11 cellular contexts compared by ENCODE assay signal in the genomic region with DNA sequence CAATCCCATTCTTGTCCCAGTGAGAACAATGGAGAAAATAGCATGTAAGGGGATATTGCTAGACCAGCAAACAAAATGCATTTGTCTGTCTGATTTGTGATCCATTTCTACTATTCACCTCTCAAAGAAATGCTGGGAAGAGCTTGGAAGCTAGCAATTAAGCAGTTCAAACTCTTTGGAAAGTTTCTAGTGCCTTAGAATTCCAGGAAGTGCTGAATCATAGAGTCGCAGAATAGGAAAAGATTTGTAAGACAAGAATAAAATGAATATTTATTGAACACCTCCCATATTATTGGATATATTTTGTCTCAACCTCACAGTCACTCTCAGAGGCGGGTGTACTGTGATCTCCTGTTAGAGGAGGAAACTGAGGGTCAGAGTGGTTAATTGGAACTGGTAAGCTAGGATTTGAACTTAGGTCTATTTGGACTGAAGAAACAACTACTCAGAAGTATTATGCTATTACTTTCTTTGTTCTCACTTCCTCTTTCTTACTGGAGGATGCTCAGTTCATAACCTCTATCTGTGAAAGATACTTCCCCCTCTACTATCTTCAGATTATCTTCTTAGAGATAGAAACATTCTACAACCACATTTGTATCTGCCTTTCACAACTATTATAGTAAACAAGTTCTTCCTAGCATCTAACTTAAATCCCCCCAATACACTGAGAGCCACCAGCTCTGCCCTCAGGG.
DNase-seq lines count a peak whose midpoint lies in the region; ATAC-seq lines count a peak whose summit lies in the region.
"Had no signal": no experiment of that assay in that cellular context is flagged by ENCODE, and none has a peak within 500 bp of the region (broad histone marks: within the 10 kb centered on the region; RNA-seq: fewer than 3 reads in every experiment).

No MANE protein-coding gene starts in this region.

- ATAC-seq in GM21381 (IDR thresholded peaks at IDR 0.05; ENCODE audit: unreplicated experiment): peak; percentile 79
- peak; percentile 90 for ATAC-seq in HG03175 (IDR thresholded peaks at IDR 0.05; ENCODE audit: unreplicated experiment)
- no peak for ATAC-seq in left colon

- peak overlapping the region; percentile 3 for H3K27ac ChIP-seq in adipose tissue (ENCODE audit: low read depth, low read length)
- H3K27ac ChIP-seq: HL-60 had no signal

- DNase-seq in EH (ENCODE audit: low read depth) (peak; percentile 15), NCI-H1105 (lab: John Stamatoyannopoulos, UW) (no peak), cardiac septum (ENCODE audit: low spot score) (no peak), NCI-H446 treated with DMSO at 0.1 percent for 48 hours (lab: John Stamatoyannopoulos, UW) (no peak), left colon (no peak)
- DNase-seq: activated T-cell treated with anti-CD3 and anti-CD28 coated beads, Interleukin-2, amount 50 U/mL, for 1 hour; BE2C had no signal

- intact Hi-C loops in cardiac septum (cut with DNase I) (no loop called here), left colon (cut with DNase I, micrococcal nuclease) (loop anchor here (5.0 to 10.0 kb wide), 2 partner anchors 536 to 543 kb away; a partner anchor contains a TSS)

- 9 to 63% (median 49%) methylated on average over 2 of the region's 2 CpGs for WGBS in adipose tissue, 3 donors
